Comparison of ENCODE assay signal across 18 cellular contexts in genomic region chrX:25941559-25942250, GRCh38.
DNase-seq lines count a peak whose midpoint lies in the region; ATAC-seq, FAIRE-seq and TF ChIP-seq lines count a peak whose summit lies in the region.
"Had no signal": no experiment of that assay in that cellular context is flagged by ENCODE, and none has a peak within 500 bp of the region (broad histone marks: within the 10 kb centered on the region; RNA-seq: fewer than 3 reads in every experiment).

No MANE protein-coding gene starts in this region.

- no peak overlapping the region for H4K91ac ChIP-seq in mesenchymal stem cell (ENCODE audit: low read length)

- no peak overlapping the region for H2BK15ac ChIP-seq in mesenchymal stem cell (ENCODE audit: low read depth, poor library complexity, severe bottlenecking)

- no peak overlapping the region for H2AK5ac ChIP-seq in mesenchymal stem cell (ENCODE audit: low read length, severe bottlenecking)

- TF ChIP-seq CTCF in endothelial cell of umbilical vein (IDR thresholded peaks at IDR 0.05; ENCODE audit: extremely low read depth in 1 of 2, insufficient read depth in 1 of 2, low read depth in 1 of 2, low read length in 2 of 2) (no peak), keratinocyte (optimal IDR thresholded peaks at IDR 0.05 in 1 of 3, IDR thresholded peaks at IDR 0.05 in 1 of 3, conservative IDR thresholded peaks at IDR 0.05 in 1 of 3; ENCODE audit: extremely low read depth in 1 of 3, insufficient read depth in 2 of 3, low read length in 3 of 3) (no peak)

- ATAC-seq in GM18870 (IDR thresholded peaks at IDR 0.05; ENCODE audit: unreplicated experiment) = no peak
- ATAC-seq: SK-N-SH treated with all-trans-retinoic acid at 6 μM for 48 hours had no signal

- H3K27me3 ChIP-seq in endothelial cell of umbilical vein (ENCODE audit: control insufficient read depth in 2 of 2, insufficient read depth in 2 of 2, low read length in 2 of 2) (no peaks in the 10 kb centered on the region), keratinocyte (ENCODE audit: control insufficient read depth, extremely low read depth, insufficient read depth, low read length) (no peaks in the 10 kb centered on the region), mesenchymal stem cell (ENCODE audit: control insufficient read depth in 1 of 2, insufficient read depth in 1 of 2, low read length in 2 of 2) (no peaks in the 10 kb centered on the region)

- no peak overlapping the region for H2BK120ac ChIP-seq in mesenchymal stem cell (ENCODE audit: low read depth, low read length)

- peak; percentile 88 for FAIRE-seq in endothelial cell of umbilical vein (lab: Jason Lieb, UNC)
- no peak for FAIRE-seq in keratinocyte (lab: Jason Lieb, UNC)
- FAIRE-seq: H54 had no signal

- no peak overlapping the region for H2BK12ac ChIP-seq in mesenchymal stem cell (ENCODE audit: low read length in 2 of 2)

- peak overlapping the region; percentile 96 for H3K27ac ChIP-seq in endothelial cell of umbilical vein (ENCODE audit: insufficient read depth, low read depth, low read length)
- peak overlapping the region; percentile 37 for H3K27ac ChIP-seq in keratinocyte (ENCODE audit: control insufficient read depth, insufficient read depth, low read length)
- H3K27ac ChIP-seq in mesenchymal stem cell (ENCODE audit: low read length, poor library complexity, severe bottlenecking) = no peak overlapping the region
- H3K27ac ChIP-seq: BLaER1 treated with 17β-estradiol and CSF1 and Interleukin-3, amounts not matched to agents 10 nM and 100 nM; KMS-11 had no signal

- no peak overlapping the region for H3K4ac ChIP-seq in mesenchymal stem cell (ENCODE audit: low read depth in 1 of 2, low read length in 2 of 2)

- BruUV-seq in endothelial cell of umbilical vein (replicated peaks; lab: Mats Ljungman, UMichigan) = no TSS peak

- H3K79me1 ChIP-seq in mesenchymal stem cell (replicated peaks; ENCODE audit: low read length, poor library complexity, severe bottlenecking) = no peaks in the 10 kb centered on the region

- no peak overlapping the region for H4K8ac ChIP-seq in mesenchymal stem cell (ENCODE audit: low read length)

- intact Hi-C loops in endothelial cell of umbilical vein (cut with micrococcal nuclease) = loop anchor here (1.0 to 2.0 kb wide), 6 partner anchors 15 to 847 kb away; no protein-coding TSS in a partner anchor

- CTCF ChIA-PET in endothelial cell of umbilical vein (lab: Charles Lee) = no interaction called here

- H3K9ac ChIP-seq in endothelial cell of umbilical vein (replicated peaks; ENCODE audit: extremely low read depth, insufficient read depth, low read length) (peak overlapping the region; percentile 82), keratinocyte (ENCODE audit: control insufficient read depth, extremely low read depth, insufficient read depth, low read length) (no peak overlapping the region), mesenchymal stem cell (ENCODE audit: low read length) (no peak overlapping the region)
- H3K9ac ChIP-seq: BLaER1 treated with 17β-estradiol and CSF1 and Interleukin-3, amounts not matched to agents 10 nM and 100 nM; KMS-11 had no signal

- H3K4me2 ChIP-seq in endothelial cell of umbilical vein (ENCODE audit: insufficient read depth, low read length) = peak overlapping the region; percentile 77
- peak overlapping the region; percentile 43 for H3K4me2 ChIP-seq in keratinocyte (ENCODE audit: control insufficient read depth, extremely low read depth, insufficient read depth, low read depth, low read length)
- no peak overlapping the region for H3K4me2 ChIP-seq in mesenchymal stem cell (ENCODE audit: low read length, poor library complexity, severe bottlenecking)
- H3K4me2 ChIP-seq: BLaER1 treated with 17β-estradiol and CSF1 and Interleukin-3, amounts not matched to agents 10 nM and 100 nM; KMS-11 had no signal

- no peak overlapping the region for H3K18ac ChIP-seq in mesenchymal stem cell (ENCODE audit: low read depth in 1 of 2, low read length in 2 of 2)

- H3K4me1 ChIP-seq in endothelial cell of umbilical vein (ENCODE audit: control insufficient read depth, extremely low read depth, insufficient read depth, low read length) = peaks cover 27% of the 10 kb centered on the region
- H3K4me1 ChIP-seq in keratinocyte (ENCODE audit: control insufficient read depth, extremely low read depth, insufficient read depth, low read length) = peaks cover 10% of the 10 kb centered on the region
- H3K4me1 ChIP-seq in mesenchymal stem cell (ENCODE audit: control insufficient read depth, insufficient read depth, low read depth, low read length) = no peaks in the 10 kb centered on the region
- H3K4me1 ChIP-seq: BLaER1 treated with 17β-estradiol and CSF1 and Interleukin-3, amounts not matched to agents 10 nM and 100 nM had no signal

- H3K14ac ChIP-seq in mesenchymal stem cell (ENCODE audit: low read length in 2 of 2) = no peak overlapping the region

- POLR2A ChIA-PET in endothelial cell of umbilical vein (lab: Charles Lee) = no interaction called here

- H3K9me3 ChIP-seq in endothelial cell of umbilical vein (replicated peaks; ENCODE audit: control insufficient read depth, insufficient read depth, low read length) (no peaks in the 10 kb centered on the region), keratinocyte (ENCODE audit: control insufficient read depth, low read depth, low read length) (no peaks in the 10 kb centered on the region), mesenchymal stem cell (ENCODE audit: control insufficient read depth, low read length) (peaks cover 15% of the 10 kb centered on the region)

- peak; percentile 56 for DNase-seq in HT1080 (ENCODE audit: low read depth)
- peak; percentile 0 for DNase-seq in NCI-H774 (lab: John Stamatoyannopoulos, UW)
- peak; percentile 83 for DNase-seq in endothelial cell of umbilical vein (ENCODE audit: low read depth, low spot score)
- no peak for DNase-seq in keratinocyte (ENCODE audit: low read depth, low spot score)
- no peak for DNase-seq in mesenchymal stem cell
- DNase-seq in stimulated activated CD4-positive, alpha-beta T cell treated with anti-CD3 and anti-CD28 coated beads, Interleukin-15, amount 100 ng/mL, for 24 hours = no peak
- DNase-seq in cerebellar nuclear complex (lab: John Stamatoyannopoulos, UW) = no peak
- DNase-seq: MM.1S, NCI-H1105, NCI-H187, NCI-H2227 treated with DMSO at 0.1 percent for 48 hours, NCI-H526, Right ventricle myocardium superior had no signal

- no peaks in the 10 kb centered on the region for H4K20me1 ChIP-seq in endothelial cell of umbilical vein (replicated peaks; ENCODE audit: control insufficient read depth, extremely low read depth, insufficient read depth, low read length)
- H4K20me1 ChIP-seq in keratinocyte (ENCODE audit: control insufficient read depth, extremely low read depth, insufficient read depth, low read length) = no peaks in the 10 kb centered on the region
- H4K20me1 ChIP-seq: BLaER1 treated with 17β-estradiol and CSF1 and Interleukin-3, amounts not matched to agents 10 nM and 100 nM had no signal

- H2AFZ ChIP-seq in endothelial cell of umbilical vein (ENCODE audit: low read depth, low read length) (no peak overlapping the region), keratinocyte (ENCODE audit: control insufficient read depth, low read length) (no peak overlapping the region), mesenchymal stem cell (ENCODE audit: low read depth, low read length) (no peak overlapping the region)

- WGBS in mesenchymal stem cell = 83% methylated on average over 2 of the region's 4 CpGs

- H3K36me3 ChIP-seq in endothelial cell of umbilical vein (ENCODE audit: control insufficient read depth in 2 of 2, extremely low read depth in 1 of 2, insufficient read depth in 2 of 2, low read length in 2 of 2) (no peaks in the 10 kb centered on the region), keratinocyte (ENCODE audit: control insufficient read depth in 2 of 2, extremely low read depth in 1 of 2, insufficient read depth in 2 of 2, low read length in 2 of 2) (no peaks in the 10 kb centered on the region), mesenchymal stem cell (ENCODE audit: control insufficient read depth in 1 of 2, insufficient read depth in 2 of 2, low read depth in 1 of 2, low read length in 2 of 2) (no peaks in the 10 kb centered on the region)
- H3K36me3 ChIP-seq: BLaER1 treated with 17β-estradiol and CSF1 and Interleukin-3, amounts not matched to agents 10 nM and 100 nM had no signal

- H3K79me2 ChIP-seq in endothelial cell of umbilical vein (ENCODE audit: control insufficient read depth, insufficient read depth, low read length) = no peaks in the 10 kb centered on the region
- no peaks in the 10 kb centered on the region for H3K79me2 ChIP-seq in keratinocyte (ENCODE audit: control insufficient read depth, insufficient read depth, low read length)

- peak; percentile 20 for TF ChIP-seq POLR2A in endothelial cell of umbilical vein (IDR thresholded peaks at IDR 0.05; ENCODE audit: low read depth, low read length)

- dilution Hi-C loops in endothelial cell of umbilical vein (cut with MboI; ENCODE audit: extremely low pct_ligation_motif_present, low sequenced_read_pairs) (no loop called here), keratinocyte (cut with MboI; ENCODE audit: extremely low pct_ligation_motif_present, low sequenced_read_pairs) (no loop called here)

- H2BK5ac ChIP-seq in mesenchymal stem cell (ENCODE audit: low read depth, low read length, poor library complexity, severe bottlenecking) = no peak overlapping the region

- peak overlapping the region in 1 of 3 experiments; percentile 43 for H3K4me3 ChIP-seq in endothelial cell of umbilical vein (replicated peaks in 1 of 3; ENCODE audit: insufficient read depth in 1 of 3, low read depth in 1 of 3, low read length in 3 of 3)
- no peak overlapping the region for H3K4me3 ChIP-seq in keratinocyte (ENCODE audit: control insufficient read depth in 2 of 3, extremely low read depth in 1 of 3, insufficient read depth in 2 of 3, low read depth in 1 of 3, low read length in 3 of 3)
- H3K4me3 ChIP-seq in mesenchymal stem cell (ENCODE audit: insufficient read depth in 1 of 2, low read depth in 1 of 2, low read length in 2 of 2) = no peak overlapping the region
- H3K4me3 ChIP-seq: BLaER1 treated with 17β-estradiol and CSF1 and Interleukin-3, amounts not matched to agents 10 nM and 100 nM had no signal

- H3K23ac ChIP-seq in mesenchymal stem cell (ENCODE audit: low read length in 2 of 2) = no peak overlapping the region

- no peaks in the 10 kb centered on the region for H3K9me1 ChIP-seq in endothelial cell of umbilical vein (replicated peaks; ENCODE audit: control insufficient read depth, extremely low read depth, insufficient read depth, low read length)
- no peaks in the 10 kb centered on the region for H3K9me1 ChIP-seq in keratinocyte (ENCODE audit: control insufficient read depth, extremely low read depth, insufficient read depth, low read length)

TF ChIP-seq in endothelial cell of umbilical vein, 7 proteins besides CTCF, POLR2A, EP300 and RAD21 (continues in another document):
- peak; percentile 45 for TF ChIP-seq JUN (IDR thresholded peaks at IDR 0.05; ENCODE audit: borderline replicate concordance, insufficient read depth, insufficient read length, low read depth)
- TF ChIP-seq, protein P1, sequence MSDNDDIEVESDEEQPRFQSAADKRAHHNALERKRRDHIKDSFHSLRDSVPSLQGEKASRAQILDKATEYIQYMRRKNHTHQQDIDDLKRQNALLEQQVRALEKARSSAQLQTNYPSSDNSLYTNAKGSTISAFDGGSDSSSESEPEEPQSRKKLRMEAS (IDR thresholded peaks at IDR 0.05; ENCODE audit: insufficient read depth, insufficient read length) = no peak
- TF ChIP-seq MYC (IDR thresholded peaks at IDR 0.05; ENCODE audit: low read depth, low read length) = no peak

Comparison
In these comparisons a context has a peak if more than half of its experiments do, and no peak if none do; other contexts are left out.
1. DNase-seq: peak in HT1080 (single experiment), NCI-H774 (single experiment) and endothelial cell of umbilical vein (single experiment); none in keratinocyte (single experiment), mesenchymal stem cell (single experiment), stimulated activated CD4-positive, alpha-beta T cell treated with anti-CD3 and anti-CD28 coated beads, Interleukin-15, amount 100 ng/mL, for 24 hours (single experiment) and cerebellar nuclear complex (0 of 2).